Comparison of ENCODE assay signal across 17 cellular contexts in the genomic region with DNA sequence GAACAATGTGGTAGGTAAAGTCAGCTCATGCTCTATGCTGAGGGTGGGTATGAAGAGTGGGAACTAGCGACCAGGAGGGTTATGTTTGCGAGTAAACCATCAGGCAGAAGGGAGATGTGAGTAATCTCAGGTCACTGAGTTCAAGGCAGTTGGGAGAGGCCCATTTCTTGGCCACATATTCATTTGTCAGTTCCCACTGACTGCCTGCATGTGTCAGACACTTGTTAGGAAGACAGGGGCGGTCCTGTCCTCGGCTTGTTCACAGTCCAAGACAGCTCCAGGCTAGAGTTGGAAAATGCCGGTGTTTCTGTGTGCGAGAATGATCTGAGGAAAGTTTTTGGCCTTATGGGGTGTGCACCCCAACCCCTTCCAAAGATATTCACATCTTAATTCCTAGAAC. TPM values are rescaled to one million over a fixed set of nuclear protein-coding genes. Genes with fewer than 3 reads are reported as not detected.
DNase-seq lines count a peak whose midpoint lies in the region; ATAC-seq and TF ChIP-seq lines count a peak whose summit lies in the region.
"Had no signal": no experiment of that assay in that cellular context is flagged by ENCODE, and none has a peak within 500 bp of the region (broad histone marks: within the 10 kb centered on the region; RNA-seq: fewer than 3 reads in every experiment).

No MANE protein-coding gene starts in this region.

- peak; percentile 74 for ATAC-seq in RWPE2 (ENCODE audit: low read depth)
- no peak for ATAC-seq in HG03175 (IDR thresholded peaks at IDR 0.05; ENCODE audit: unreplicated experiment)
- ATAC-seq: right lobe of liver had no signal

- H3K4me3 ChIP-seq in RWPE2 (ENCODE audit: severe bottlenecking) = no peak overlapping the region
- no peak overlapping the region for H3K4me3 ChIP-seq in foreskin fibroblast (ENCODE audit: low read depth in 1 of 2, low read length in 2 of 2)
- H3K4me3 ChIP-seq: right lobe of liver, transverse colon had no signal

- H3K36me3 Mint-ChIP-seq in HFFc6 (ENCODE audit: low read depth) = no peaks in the 10 kb centered on the region
- H3K36me3 Mint-ChIP-seq: activated CD4-positive, alpha-beta memory T cell treated with anti-CD3 and anti-CD28 coated beads for 36 hours had no signal

- H3K4me1 ChIP-seq in RWPE2 (ENCODE audit: insufficient read depth, poor library complexity, severe bottlenecking) = peaks cover 35% of the 10 kb centered on the region

- H3K27me3 Mint-ChIP-seq in HFFc6 (ENCODE audit: insufficient read depth) = peaks cover 2% of the 10 kb centered on the region

- DNase-seq in AG20443 (ENCODE audit: low spot score) (peak; percentile 77), HFFc6 (peak; percentile 83), RWPE2 (ENCODE audit: low spot score) (peak; percentile 81), foreskin fibroblast (peak; percentile 51 to 77), NCI-H2081 treated with DMSO at 0.1 percent for 48 hours (lab: John Stamatoyannopoulos, UW) (no peak), head of caudate nucleus (no peak), NCI-H524 (lab: John Stamatoyannopoulos, UW) (no peak)
- DNase-seq: activated CD4-positive, alpha-beta memory T cell treated with anti-CD3 and anti-CD28 coated beads for 36 hours; activated naive CD4-positive, alpha-beta T cell treated with Interleukin-2 at 50 U/mL for 16 hours; NCI-H1930; NCI-H510A; right lobe of liver; SHP77 treated with DMSO at 0.1 percent for 48 hours; stimulated activated naive CD4-positive, alpha-beta T cell treated with Interleukin-2 at 50 U/mL for 16 hours; T-helper 1 cell; transverse colon had no signal

- no peaks in the 10 kb centered on the region for H3K27me3 ChIP-seq in RWPE2 (ENCODE audit: insufficient read depth, poor library complexity, severe bottlenecking)
- H3K27me3 ChIP-seq: right lobe of liver, transverse colon had no signal

- peaks cover 46% of the 10 kb centered on the region for H3K4me1 Mint-ChIP-seq in HFFc6 (ENCODE audit: low read depth)

- no peaks in the 10 kb centered on the region for H3K36me3 ChIP-seq in RWPE2 (ENCODE audit: low read depth)
- H3K36me3 ChIP-seq: right lobe of liver, transverse colon had no signal

- TF ChIP-seq CTCF in HFFc6 (IDR thresholded peaks at IDR 0.05) (no peak), RWPE2 (IDR thresholded peaks at IDR 0.05; ENCODE audit: poor library complexity, severe bottlenecking) (no peak), foreskin fibroblast (IDR thresholded peaks at IDR 0.05; ENCODE audit: low read depth, low read length) (no peak)

- H3K9me3 ChIP-seq in RWPE2 (ENCODE audit: severe bottlenecking) = no peaks in the 10 kb centered on the region
- H3K9me3 ChIP-seq: right lobe of liver, transverse colon had no signal

- intact Hi-C loops in head of caudate nucleus (cut with DNase I) = no loop called here

- H3K27ac Mint-ChIP-seq in HFFc6 = peak overlapping the region; percentile 84
- H3K27ac Mint-ChIP-seq: activated CD4-positive, alpha-beta memory T cell treated with anti-CD3 and anti-CD28 coated beads for 36 hours had no signal

- peak overlapping the region; percentile 69 for H3K4me3 Mint-ChIP-seq in HFFc6
- H3K4me3 Mint-ChIP-seq: activated CD4-positive, alpha-beta memory T cell treated with anti-CD3 and anti-CD28 coated beads for 36 hours had no signal

- no peaks in the 10 kb centered on the region for H3K9me3 Mint-ChIP-seq in HFFc6
- H3K9me3 Mint-ChIP-seq: activated CD4-positive, alpha-beta memory T cell treated with anti-CD3 and anti-CD28 coated beads for 36 hours had no signal

- H3K27ac ChIP-seq in RWPE2 (ENCODE audit: poor library complexity, severe bottlenecking) = peak overlapping the region; percentile 66
- H3K27ac ChIP-seq: right lobe of liver, transverse colon had no signal

RNA-seq across cellular contexts. Expression of a gene that starts 48.6 kb away (rescaled TPM):
- 1 to 10 TPM in 5 of 6 experiments, under 1 TPM in 1; 0.85 to 8.3 (median 7.1) TPM for total RNA-seq in HFFc6 (2021; fragmentation: NEBNext Ultra II Directional; extraction: Animal tissue kit (Norgen Biotek cat#: 25700))
- total RNA-seq: activated CD4-positive, alpha-beta memory T cell treated with anti-CD3 and anti-CD28 coated beads for 36 hours had no signal

Comparison
In these comparisons a context has a peak if more than half of its experiments do, and no peak if none do; other contexts are left out.
1. DNase-seq: peak in AG20443 (single experiment), HFFc6 (single experiment), RWPE2 (single experiment) and foreskin fibroblast (2 of 2); none in NCI-H2081 treated with DMSO at 0.1 percent for 48 hours (single experiment), head of caudate nucleus (0 of 42) and NCI-H524 (0 of 2).